7 cellular contexts compared by ENCODE assay signal in genomic region chr18:44130365-44130942, GRCh38.
DNase-seq lines count a peak whose midpoint lies in the region; ATAC-seq and TF ChIP-seq lines count a peak whose summit lies in the region.

No MANE protein-coding gene starts in this region.

- H3K27ac ChIP-seq in dorsolateral prefrontal cortex (no peak overlapping the region), mesendoderm (ENCODE audit: low read depth, low read length) (no peak overlapping the region)

- WGBS in mesendoderm (ENCODE audit: extremely low coverage, insufficient coverage, low lambda C conversion rate), result no CpG with 5 or more reads among the region's 5 CpGs

- no peak overlapping the region for H3K9ac ChIP-seq in mesendoderm (ENCODE audit: low read length)

- TF ChIP-seq CTCF in GM12865 (IDR thresholded peaks at IDR 0.05; ENCODE audit: insufficient read depth, low read depth, low read length, missing control alignments), result peak; percentile 54
- TF ChIP-seq CTCF in dorsolateral prefrontal cortex (IDR thresholded peaks at IDR 0.05 in 54 of 56, conservative IDR thresholded peaks at IDR 0.05 in 2 of 56; ENCODE audit: low read depth in 1 of 56, partially characterized antibody in 56 of 56), result peak; percentile 40 to 78 (median 64)

- no peaks in the 10 kb centered on the region for H3K36me3 ChIP-seq in mesendoderm (ENCODE audit: control insufficient read depth, insufficient read depth, low read length)

- intact Hi-C loops in dorsolateral prefrontal cortex (cut with DNase I), result no loop called here

- H3K4ac ChIP-seq in mesendoderm (ENCODE audit: low read depth, low read length), result no peak overlapping the region

- ATAC-seq in HG03439 (IDR thresholded peaks at IDR 0.05; ENCODE audit: unreplicated experiment), result peak; percentile 71
- ATAC-seq in GM18873 (IDR thresholded peaks at IDR 0.05; ENCODE audit: low FRiP score, unreplicated experiment), result no peak

- H3K4me2 ChIP-seq in mesendoderm (ENCODE audit: low read length), result no peak overlapping the region

- no peak overlapping the region for H3K56ac ChIP-seq in mesendoderm (ENCODE audit: low read length)

- H3K27me3 ChIP-seq in dorsolateral prefrontal cortex (peaks cover 0 to 4% (median 0%) of the 10 kb centered on the region in 45 donors), mesendoderm (ENCODE audit: insufficient read depth, low read length, poor library complexity) (no peaks in the 10 kb centered on the region)

- no peak overlapping the region for H3K4me3 ChIP-seq in GM12865 (ENCODE audit: low read depth, low read length)
- H3K4me3 ChIP-seq in dorsolateral prefrontal cortex, result no peak overlapping the region
- H3K4me3 ChIP-seq in mesendoderm (ENCODE audit: low read length), result no peak overlapping the region

- no peak overlapping the region for H2BK15ac ChIP-seq in mesendoderm (replicated peaks; ENCODE audit: low read depth)

- no peak overlapping the region for H4K5ac ChIP-seq in mesendoderm (ENCODE audit: low read length)

- H2BK120ac ChIP-seq in mesendoderm (ENCODE audit: low read depth, low read length), result no peak overlapping the region

- no peak overlapping the region for H4K8ac ChIP-seq in mesendoderm (ENCODE audit: low read depth, low read length)

- no peak overlapping the region for H2BK5ac ChIP-seq in mesendoderm (ENCODE audit: low read length)

- H3K79me1 ChIP-seq in mesendoderm (ENCODE audit: low read length), result no peaks in the 10 kb centered on the region

- no peaks in the 10 kb centered on the region for H3K79me2 ChIP-seq in mesendoderm (ENCODE audit: control insufficient read depth, insufficient read depth, low read length)

- DNase-seq in GM12865 (ENCODE audit: low read depth) (peak; percentile 55), NCI-H82 treated with DMSO at 0.1 percent for 48 hours (lab: John Stamatoyannopoulos, UW; ENCODE audit: unreplicated experiment) (peak; percentile 10), dorsolateral prefrontal cortex (no peak), mesendoderm (peak; percentile 64), T1000 (lab: John Stamatoyannopoulos, UW) (no peak)

- no peak overlapping the region for H3K23ac ChIP-seq in mesendoderm (ENCODE audit: low read length)

- H2AK5ac ChIP-seq in mesendoderm (ENCODE audit: low read length), result no peak overlapping the region

- no peaks in the 10 kb centered on the region for H3K4me1 ChIP-seq in mesendoderm (ENCODE audit: control insufficient read depth, low read depth, low read length)

- H3K18ac ChIP-seq in mesendoderm (ENCODE audit: low read length), result no peak overlapping the region

Comparison
In these comparisons a context has a peak if more than half of its experiments do, and no peak if none do; other contexts are left out.
1. DNase-seq: peak in GM12865 (single experiment), NCI-H82 treated with DMSO at 0.1 percent for 48 hours (single experiment) and mesendoderm (single experiment); none in dorsolateral prefrontal cortex (0 of 10) and T1000 (single experiment).